In the genomic region with DNA sequence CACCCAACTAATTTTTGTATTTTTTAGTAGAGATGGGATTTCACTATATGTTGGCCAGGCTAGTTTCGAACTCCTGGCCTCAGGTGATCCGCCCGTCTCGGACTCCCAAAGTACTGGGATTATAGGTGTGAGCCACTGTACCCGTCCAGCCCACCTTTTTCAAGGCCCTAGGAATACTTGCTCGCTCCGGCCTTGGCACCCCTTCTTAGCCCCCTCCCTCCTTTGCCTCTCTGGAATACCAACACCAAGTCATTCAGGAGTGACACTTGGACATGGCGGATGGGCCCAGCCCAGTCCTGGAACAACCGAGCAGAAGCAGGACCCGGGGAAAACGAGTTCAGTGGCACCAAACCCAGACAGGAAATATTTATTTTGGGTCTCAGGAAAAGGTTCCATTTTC, we compare ENCODE assay signal across 15 cellular contexts.
"Had no signal": no experiment of that assay in that cellular context is flagged by ENCODE, and none has a peak within 500 bp of the region (broad histone marks: within the 10 kb centered on the region; RNA-seq: fewer than 3 reads in every experiment).

No MANE protein-coding gene starts in this region.

- H3K27ac ChIP-seq: adrenal gland, body of pancreas, heart left ventricle, parathyroid adenoma, right atrium auricular region had no signal

- DNase-seq: activated CD4-positive, alpha-beta T cell treated with anti-CD3 and anti-CD28 coated beads, Interleukin-2, amount 10 ng/mL, durations not matched to agents 24 days and 14 days; activated naive CD4-positive, alpha-beta T cell treated with anti-CD3 and anti-CD28 coated beads, Interleukin-2, amount 10 ng/mL, durations not matched to agents 7 days and 5 days; activated T-cell treated with anti-CD3 and anti-CD28 coated beads for 4 hours; adrenal gland; body of pancreas; cerebellar nuclear complex; foreskin melanocyte; SK-N-SH; small intestine had no signal

- H3K9me3 ChIP-seq: adrenal gland, body of pancreas, heart left ventricle, right atrium auricular region, SK-N-SH, tibial nerve had no signal

- H3K27me3 Mint-ChIP-seq: activated CD4-positive, alpha-beta T cell treated with anti-CD3 and anti-CD28 coated beads, Interleukin-2, amount 10 ng/mL, durations not matched to agents 24 days and 14 days had no signal

- ATAC-seq: body of pancreas, heart left ventricle had no signal

- H3K9me3 Mint-ChIP-seq: activated CD4-positive, alpha-beta T cell treated with anti-CD3 and anti-CD28 coated beads, Interleukin-2, amount 10 ng/mL, durations not matched to agents 24 days and 14 days; activated naive CD4-positive, alpha-beta T cell treated with anti-CD3 and anti-CD28 coated beads, Interleukin-2, amount 10 ng/mL, durations not matched to agents 7 days and 5 days; activated T-helper 2 cell treated with anti-CD3 and anti-CD28 coated beads, Interferon-gamma antibody, Interleukin-2, Interleukin-4, amounts not matched to agents 10 μg/mL and 5 μg/mL and 100 μg/mL, durations not matched to agents 14 hours and 24 hours and 36 hours had no signal

- H3K27me3 ChIP-seq: adrenal gland, body of pancreas, dorsolateral prefrontal cortex, heart left ventricle, right atrium auricular region, tibial nerve had no signal

- H3K4me3 ChIP-seq: adrenal gland, body of pancreas, dorsolateral prefrontal cortex, heart left ventricle, right atrium auricular region, tibial nerve had no signal

- H3K4me1 ChIP-seq: adrenal gland, parathyroid adenoma had no signal

- H3K27ac Mint-ChIP-seq: activated CD4-positive, alpha-beta T cell treated with anti-CD3 and anti-CD28 coated beads, Interleukin-2, amount 10 ng/mL, durations not matched to agents 24 days and 14 days; activated naive CD4-positive, alpha-beta T cell treated with anti-CD3 and anti-CD28 coated beads, Interleukin-2, amount 10 ng/mL, durations not matched to agents 7 days and 5 days; activated T-helper 2 cell treated with anti-CD3 and anti-CD28 coated beads, Interferon-gamma antibody, Interleukin-2, Interleukin-4, amounts not matched to agents 10 μg/mL and 5 μg/mL and 100 μg/mL, durations not matched to agents 14 hours and 24 hours and 36 hours had no signal

- H3K4me3 Mint-ChIP-seq: activated naive CD4-positive, alpha-beta T cell treated with anti-CD3 and anti-CD28 coated beads, Interleukin-2, amount 10 ng/mL, durations not matched to agents 7 days and 5 days had no signal
